ENCODE assay signal across 1 cellular context in genomic region chr20:1667510-1668085, GRCh38.
TF ChIP-seq lines count a peak whose summit lies in the region.

No MANE protein-coding gene starts in this region.

TF ChIP-seq in GM12878, 131 proteins besides CTCF, POLR2A, EP300 and RAD21:
- no peak for TF ChIP-seq ZBTB4 (CRISPR knock-in tag; IDR thresholded peaks at IDR 0.05)
- TF ChIP-seq ZNF622 (IDR thresholded peaks at IDR 0.05), result no peak
- no peak for TF ChIP-seq BCL3 (IDR thresholded peaks at IDR 0.05; ENCODE audit: borderline replicate concordance, insufficient read depth, low read depth, low read length, poor library complexity, severe bottlenecking)
- TF ChIP-seq PML (IDR thresholded peaks at IDR 0.05; ENCODE audit: low read length), result no peak
- no peak for TF ChIP-seq RBBP5 (conservative IDR thresholded peaks at IDR 0.05)
- TF ChIP-seq MTA2 (IDR thresholded peaks at IDR 0.05; ENCODE audit: low read depth), result no peak
- no peak for TF ChIP-seq GATAD2B (conservative IDR thresholded peaks at IDR 0.05; ENCODE audit: low read depth)
- no peak for TF ChIP-seq SMC3 (IDR thresholded peaks at IDR 0.05; ENCODE audit: borderline replicate concordance, low read length)
- TF ChIP-seq ZSCAN29 (IDR thresholded peaks at IDR 0.05), result no peak
- TF ChIP-seq MEF2A (IDR thresholded peaks at IDR 0.05; ENCODE audit: insufficient read depth, low read depth, low read length), result no peak
- no peak for TF ChIP-seq ATF3 (IDR thresholded peaks at IDR 0.05; ENCODE audit: borderline replicate concordance, extremely low read depth, low read depth, low read length)
- TF ChIP-seq CBX5 (IDR thresholded peaks at IDR 0.05; ENCODE audit: low read depth), result no peak
- TF ChIP-seq ZBTB33 (IDR thresholded peaks at IDR 0.05), result no peak
- no peak for TF ChIP-seq CUX1 (IDR thresholded peaks at IDR 0.05; ENCODE audit: insufficient replicate concordance, low read depth, low read length)
- no peak for TF ChIP-seq ASH2L (IDR thresholded peaks at IDR 0.05; ENCODE audit: borderline replicate concordance, low read depth)
- no peak for TF ChIP-seq ELK1 (IDR thresholded peaks at IDR 0.05; ENCODE audit: low read depth, low read length)
- no peak for TF ChIP-seq ESRRA (IDR thresholded peaks at IDR 0.05; ENCODE audit: low read length)
- TF ChIP-seq BACH1 (IDR thresholded peaks at IDR 0.05; ENCODE audit: borderline replicate concordance), result no peak
- no peak for TF ChIP-seq KLF5 (IDR thresholded peaks at IDR 0.05; ENCODE audit: partially characterized antibody)
